ENCODE assay signal across 8 cellular contexts in genomic region chr5:150759334-150759583, GRCh38. TPM values are rescaled to one million over a fixed set of nuclear protein-coding genes. Genes with fewer than 3 reads are reported as not detected.
DNase-seq lines count a peak whose midpoint lies in the region; ATAC-seq, FAIRE-seq and TF ChIP-seq lines count a peak whose summit lies in the region.

No MANE protein-coding gene starts in this region.

- no peak for TF ChIP-seq EP300 in tibial nerve (IDR thresholded peaks at IDR 0.05)

- TSS peak; percentile 83 for BruUV-seq in MCF 10A (replicated peaks; lab: Mats Ljungman, UMichigan)

- H3K4me1 ChIP-seq in HUES48 (ENCODE audit: control insufficient read depth, insufficient read depth, low read length) = no peaks in the 10 kb centered on the region; the same call in 1 of the 2 replicates
- H3K4me1 ChIP-seq in right lobe of liver = peaks cover 0 to 30% (median 5%) of the 10 kb centered on the region in 4 donors
- peaks cover 0 to 57% (median 13%) of the 10 kb centered on the region in 4 donors for H3K4me1 ChIP-seq in tibial nerve

- H3K27me3 ChIP-seq in HUES48 (ENCODE audit: control insufficient read depth, insufficient read depth, low read length) (no peaks in the 10 kb centered on the region), right lobe of liver (no peaks in the 10 kb centered on the region), tibial nerve (no peaks in the 10 kb centered on the region)

- H3K27me3 Mint-ChIP-seq in MCF 10A (ENCODE audit: insufficient read depth, unreplicated experiment) = no peaks in the 10 kb centered on the region

- CTCF ChIA-PET in MCF 10A (lab: Yijun Ruan, JAX) = interaction anchor here (1.6 to 18.3 kb wide), 5 partner anchors 19 to 59 kb away, joined by 5 to 348 read pairs (median 8); partner anchors contain the start of genes RBM22 and SMIM3

- ATAC-seq in right lobe of liver (no peak), left colon (no peak), GM21360 (IDR thresholded peaks at IDR 0.05; ENCODE audit: unreplicated experiment) (no peak)

- H3K4me3 Mint-ChIP-seq in MCF 10A (ENCODE audit: unreplicated experiment) = no peak overlapping the region

- H3K4me3 ChIP-seq in HUES48 (ENCODE audit: low read depth, low read length) (peak overlapping the region; percentile 91), right lobe of liver (peak overlapping the region; percentile 53 to 78 (median 77)), tibial nerve (peak overlapping the region; percentile 45 to 60 (median 56))

- DNase-seq in MCF 10A (ENCODE audit: unreplicated experiment) = no peak
- DNase-seq in right lobe of liver = no peak
- no peak for DNase-seq in tibial nerve (ENCODE audit: low spot score in 2 of 2)
- DNase-seq in left colon = no peak
- DNase-seq in foreskin melanocyte = no peak
- DNase-seq in GM19239 (ENCODE audit: insufficient read length, low spot score) = no peak

- no peak overlapping the region for H3K27ac Mint-ChIP-seq in MCF 10A (ENCODE audit: low read depth, unreplicated experiment)

- no peak overlapping the region for H3K9ac ChIP-seq in HUES48 (ENCODE audit: low read depth, low read length)

- 59% methylated on average over 4 of the region's 4 CpGs for WGBS in right lobe of liver (ENCODE audit: insufficient coverage, low coverage, low lambda C conversion rate, missing lambda C conversion rate)
- WGBS in tibial nerve, 2 donors = 65 to 76% methylated on average over 4 of the region's 4 CpGs

- FAIRE-seq in GM19239 (lab: Jason Lieb, UNC) = no peak

- TF ChIP-seq CTCF in MCF 10A (IDR thresholded peaks at IDR 0.05; ENCODE audit: unreplicated experiment) (no peak), right lobe of liver (IDR thresholded peaks at IDR 0.05) (no peak), tibial nerve (IDR thresholded peaks at IDR 0.05) (no peak)

- H3K36me3 Mint-ChIP-seq in MCF 10A (ENCODE audit: insufficient read depth, unreplicated experiment) = peaks cover 32% of the 10 kb centered on the region

- peaks cover 4% of the 10 kb centered on the region; the same call in 1 of the 2 replicates for H3K9me3 ChIP-seq in HUES48 (ENCODE audit: control insufficient read depth, insufficient read depth, low read length)
- H3K9me3 ChIP-seq in right lobe of liver = no peaks in the 10 kb centered on the region
- no peaks in the 10 kb centered on the region for H3K9me3 ChIP-seq in tibial nerve

- H3K27ac ChIP-seq in HUES48 (ENCODE audit: low read depth, low read length) = peak overlapping the region; percentile 99
- H3K27ac ChIP-seq in right lobe of liver = peak overlapping the region; percentile 94 to 98 (median 97)
- peak overlapping the region; percentile 94 to 98 (median 98) for H3K27ac ChIP-seq in tibial nerve

- TF ChIP-seq POLR2A in right lobe of liver (IDR thresholded peaks at IDR 0.05) (no peak), tibial nerve (IDR thresholded peaks at IDR 0.05) (no peak)

- H3K36me3 ChIP-seq in HUES48 (ENCODE audit: control insufficient read depth, insufficient read depth, low read length) (peaks cover 16% of the 10 kb centered on the region), right lobe of liver (peaks cover 0 to 16% (median 7%) of the 10 kb centered on the region in 4 donors), tibial nerve (peaks cover 0 to 18% (median 0%) of the 10 kb centered on the region in 3 donors)

- no peaks in the 10 kb centered on the region for H3K9me3 Mint-ChIP-seq in MCF 10A (ENCODE audit: unreplicated experiment)

- POLR2A ChIA-PET in MCF 10A (lab: Yijun Ruan, JAX) = interaction anchor here (0.8 to 18.2 kb wide), 21 partner anchors 9 to 494 kb away, joined by 3 to 541 read pairs (median 7); partner anchors contain the start of genes GM2A, IRGM, RBM22 and SMIM3

- H3K4me1 Mint-ChIP-seq in MCF 10A (ENCODE audit: insufficient read depth, unreplicated experiment) = peaks cover 40% of the 10 kb centered on the region

- intact Hi-C loops in MCF 10A (cut with micrococcal nuclease) (no loop called here), right lobe of liver (cut with DNase I) (no loop called here), left colon (cut with DNase I, micrococcal nuclease) (no loop called here)

RNA-seq across cellular contexts. Expression of gene DCTN4, which starts 0.4 kb away (rescaled TPM):
- total RNA-seq in MCF 10A (2022) (122 and 143 TPM in 2 replicates), right lobe of liver (10 to 100 TPM; 25.2 to 30.5 (median 27.6) TPM), tibial nerve (10 to 100 TPM; 38.0 to 80.2 (median 63.4) TPM), left colon (10 to 100 TPM; 44.6 to 51.5 TPM)

RNA-seq across cellular contexts. Expression of gene SMIM3, which starts 19.3 kb away (rescaled TPM):
- 21.7 and 26.1 TPM in 2 replicates for total RNA-seq in MCF 10A (2022)
- total RNA-seq in right lobe of liver = 1 to 10 TPM; 1.3 to 8.7 (median 3.6) TPM
- total RNA-seq in tibial nerve = 10 to 100 TPM; 33.0 to 54.3 (median 38.3) TPM
- total RNA-seq in left colon = 10 to 100 TPM; 11.0 to 13.6 TPM

RNA-seq across cellular contexts. Expression of gene RBM22, which starts 58.4 kb away (rescaled TPM):
- total RNA-seq in MCF 10A (2022) (66.0 and 66.9 TPM in 2 replicates), right lobe of liver (10 to 100 TPM; 12.3 to 19.4 (median 17.7) TPM), tibial nerve (10 to 100 TPM; 24.7 to 41.6 (median 33.2) TPM), left colon (10 to 100 TPM; 29.3 to 39.5 TPM)
